15 cellular contexts compared by ENCODE assay signal in genomic region chr9:104911029-104911607, GRCh38. TPM values are rescaled to one million over a fixed set of nuclear protein-coding genes. Genes with fewer than 3 reads are reported as not detected.
A peak's percentile ranks its signal among the peaks of the same experiment; 100 is the strongest.
DNase-seq lines count a peak whose midpoint lies in the region; ATAC-seq and TF ChIP-seq lines count a peak whose summit lies in the region.
"Had no signal": no experiment of that assay in that cellular context is flagged by ENCODE, and none has a peak within 500 bp of the region (broad histone marks: within the 10 kb centered on the region; RNA-seq: fewer than 3 reads in every experiment).

No MANE protein-coding gene starts in this region.

- ATAC-seq in mucosa of descending colon (peak; percentile 16), GM21786 (IDR thresholded peaks at IDR 0.05; ENCODE audit: unreplicated experiment) (no peak), GM21737 (IDR thresholded peaks at IDR 0.05; ENCODE audit: unreplicated experiment) (no peak)
- ATAC-seq: gastroesophageal sphincter had no signal

- intact Hi-C loops in mucosa of descending colon (cut with DNase I, micrococcal nuclease) = no loop called here

- H3K9me3 ChIP-seq in mucosa of descending colon = no peaks in the 10 kb centered on the region
- H3K9me3 ChIP-seq: gastroesophageal sphincter, transverse colon had no signal

- H3K4me3 ChIP-seq in choroid plexus epithelial cell (ENCODE audit: low read depth, low read length) = no peak overlapping the region
- no peak overlapping the region for H3K4me3 ChIP-seq in mucosa of descending colon
- H3K4me3 ChIP-seq: gastroesophageal sphincter, transverse colon had no signal

- peak; percentile 29 for DNase-seq in AG20443 (ENCODE audit: low spot score)
- DNase-seq in LHCN-M2 (ENCODE audit: low read depth) = peak; percentile 32
- DNase-seq in choroid plexus epithelial cell (ENCODE audit: low read depth) = peak; percentile 47
- no peak for DNase-seq in mucosa of descending colon
- DNase-seq in stimulated activated CD4-positive, alpha-beta T cell treated with anti-CD3 and anti-CD28 coated beads, Interleukin-2, amount 100 ng/mL, for 24 hours = no peak
- DNase-seq in NOMO-1 treated with dmso at 0.1 percent for 144 hours (lab: John Stamatoyannopoulos, UW; ENCODE audit: unreplicated experiment) = no peak
- DNase-seq: DMS153; effector CD4-positive, alpha-beta T cell; mammary epithelial cell; nephron progenitor cell; stimulated activated CD4-positive, alpha-beta T cell treated with anti-CD3 and anti-CD28 coated beads, Interleukin-4, amount 100 ng/mL, for 1 hour; transverse colon had no signal

- TF ChIP-seq CTCF in choroid plexus epithelial cell (conservative IDR thresholded peaks at IDR 0.05; ENCODE audit: low read depth, low read length) (no peak), mucosa of descending colon (IDR thresholded peaks at IDR 0.05) (no peak)

- H3K36me3 ChIP-seq in mucosa of descending colon (ENCODE audit: low read depth) = no peaks in the 10 kb centered on the region
- H3K36me3 ChIP-seq: gastroesophageal sphincter, transverse colon had no signal

- H3K4me1 ChIP-seq in mucosa of descending colon (ENCODE audit: low read depth) = peaks cover 34% of the 10 kb centered on the region

RNA-seq across cellular contexts. Expression of gene ABCA1, which starts 16.8 kb away (rescaled TPM):
- 2.9 and 12.2 TPM in 2 replicates for total RNA-seq in LHCN-M2 (2014; rRNA removed)
- 0.33 TPM for polyA plus RNA-seq in LHCN-M2 (2012)
- total RNA-seq in mucosa of descending colon = 100 to 1,000 TPM in 1 of 3 donors, 10 to 100 TPM in 2; 26.6 to 111 (median 36.8) TPM

Comparison
In these comparisons a context has a peak if more than half of its experiments do, and no peak if none do; other contexts are left out.
1. DNase-seq: peak in AG20443 (single experiment), LHCN-M2 (single experiment) and choroid plexus epithelial cell (single experiment); none in mucosa of descending colon (0 of 3), stimulated activated CD4-positive, alpha-beta T cell treated with anti-CD3 and anti-CD28 coated beads, Interleukin-2, amount 100 ng/mL, for 24 hours (0 of 2) and NOMO-1 treated with dmso at 0.1 percent for 144 hours (single experiment).